Comparison of ENCODE assay signal across 1 cellular context in the genomic region with DNA sequence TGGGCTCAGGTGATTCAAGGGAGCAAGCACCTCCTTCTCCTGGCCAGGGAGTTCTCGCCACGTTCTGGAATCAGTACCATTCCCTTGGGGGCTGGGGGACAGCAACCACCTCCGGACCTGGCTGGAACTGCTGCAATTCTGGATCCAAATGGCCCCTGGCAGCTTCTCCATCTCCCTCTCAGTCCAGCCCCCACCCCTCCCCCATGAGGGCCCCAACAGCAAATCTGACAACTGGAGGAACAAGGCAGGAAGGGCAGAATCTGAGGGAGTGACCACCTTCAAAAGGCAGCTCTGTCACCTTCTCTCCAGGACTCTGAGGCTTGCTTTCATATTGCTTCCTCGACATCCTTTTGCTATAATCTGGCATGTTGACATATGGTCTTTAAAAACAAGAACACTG. TPM values are rescaled to one million over a fixed set of nuclear protein-coding genes. Genes with fewer than 3 reads are reported as not detected.
"Had no signal": no experiment of that assay in that cellular context is flagged by ENCODE, and none has a peak within 500 bp of the region (broad histone marks: within the 10 kb centered on the region; RNA-seq: fewer than 3 reads in every experiment).

No MANE protein-coding gene starts in this region.

RNA-seq across cellular contexts. Expression of a gene that starts 25.9 kb away (rescaled TPM):
- total RNA-seq: G401 had no signal
